ENCODE assay signal across 1 cellular context in genomic region chr12:47207005-47207717, GRCh38.
TF ChIP-seq lines count a peak whose summit lies in the region.

No MANE protein-coding gene starts in this region.

TF ChIP-seq in H1, 55 proteins besides CTCF, POLR2A, EP300 and RAD21 (continued from another document):
- TF ChIP-seq USF2 (IDR thresholded peaks at IDR 0.05; ENCODE audit: low read length), result no peak
- TF ChIP-seq HDAC2 (IDR thresholded peaks at IDR 0.05; ENCODE audit: borderline replicate concordance in 1 of 2, low read depth in 2 of 2, low read length in 2 of 2), result no peak
- no peak for TF ChIP-seq KDM4A (IDR thresholded peaks at IDR 0.05; ENCODE audit: low read depth, low read length, severe bottlenecking)
- no peak for TF ChIP-seq CREB1 (IDR thresholded peaks at IDR 0.05)
- TF ChIP-seq BACH1 (IDR thresholded peaks at IDR 0.05; ENCODE audit: low read length), result no peak
- no peak for TF ChIP-seq KDM5A (IDR thresholded peaks at IDR 0.05; ENCODE audit: low read length)
